Comparison of ENCODE assay signal across 8 cellular contexts in genomic region chr4:56387023-56388001, GRCh38. TPM values are rescaled to one million over a fixed set of nuclear protein-coding genes. Genes with fewer than 3 reads are reported as not detected.
DNase-seq lines count a peak whose midpoint lies in the region; ATAC-seq, FAIRE-seq and TF ChIP-seq lines count a peak whose summit lies in the region.

Gene AASDH (minus strand): TSS chr4:56387491. CDS start chr4:56384299, 3,192 bp downstream.

- peak within 1 kb of the TSS; percentile 70 for H2AFZ ChIP-seq in OCI-LY7 (ENCODE audit: low read length)

- TSS peak; percentile 82 for BruUV-seq in OCI-LY7 (replicated peaks; lab: Mats Ljungman, UMichigan)

- no peaks in the 10 kb centered on the region for H3K9me2 ChIP-seq in OCI-LY7 (ENCODE audit: insufficient read depth, low read length)

- H3K9me3 ChIP-seq in OCI-LY7 (ENCODE audit: low read length), result no peaks in the 10 kb centered on the region
- no peaks in the 10 kb centered on the region for H3K9me3 ChIP-seq in mononuclear cell (ENCODE audit: low read depth, low read length)

- H3K79me2 ChIP-seq in OCI-LY7 (ENCODE audit: insufficient read depth, low read depth, low read length), result peaks cover 27% of the 10 kb centered on the region

- peak; percentile 92 for ATAC-seq in GM21526 (IDR thresholded peaks at IDR 0.05; ENCODE audit: low FRiP score, unreplicated experiment)

- POLR2A ChIA-PET in OCI-LY7 (lab: Charles Lee), result interaction anchor here (0.6 to 2.6 kb wide), 37 partner anchors 9 to 792 kb away, joined by 3 to 31 read pairs (median 4); partner anchors contain the start of genes CEP135, PAICS, POLR2B and PPAT

- CTCF ChIA-PET in OCI-LY7 (lab: Charles Lee; ENCODE audit: unreplicated experiment), result interaction anchor here (1.1 kb wide), 1 partner anchor 48 kb away, joined by 6 read pairs; the partner anchor contains the start of gene PPAT

- intact Hi-C loops in OCI-LY7 (cut with micrococcal nuclease; ENCODE audit: unreplicated experiment), result loop anchor here (1.0 to 10.0 kb wide), 6 partner anchors 48 to 587 kb away; partner anchors contain the start of genes CEP135, NOA1, POLR2B and PPAT

- peak; percentile 75 for DNase-seq in D721Med (ENCODE audit: insufficient read length, low spot score)
- peak; percentile 44 for DNase-seq in HuH-7.5 (ENCODE audit: low spot score)
- DNase-seq in OCI-LY7 (ENCODE audit: low spot score), result peak; percentile 95
- DNase-seq in activated T-cell treated with anti-CD3 and anti-CD28 coated beads for 24 hours (ENCODE audit: low read depth), result peak; percentile 95
- DNase-seq in epithelial cell of esophagus (ENCODE audit: low read depth), result peak; percentile 95
- peak; percentile 88 to 97 for DNase-seq in stimulated activated CD8-positive, alpha-beta memory T cell treated with anti-CD3 and anti-CD28 coated beads, Interleukin-4, amount 100 ng/mL, for 1 hour (ENCODE audit: low read depth in 2 of 2, low spot score in 1 of 2)

- H3K27ac ChIP-seq in OCI-LY7 (ENCODE audit: low read depth, low read length, poor library complexity, severe bottlenecking), result peak within 1 kb of the TSS; percentile 85

- H3K4me2 ChIP-seq in OCI-LY7 (ENCODE audit: low read length), result peak within 1 kb of the TSS; percentile 86

- peak within 1 kb of the TSS; percentile 77 for H3K4me3 ChIP-seq in OCI-LY7 (ENCODE audit: low read depth, low read length, poor library complexity, severe bottlenecking)
- peak within 1 kb of the TSS; percentile 91 for H3K4me3 ChIP-seq in epithelial cell of esophagus (ENCODE audit: low read length)
- peak within 1 kb of the TSS; percentile 83 for H3K4me3 ChIP-seq in mononuclear cell (ENCODE audit: low read length)

- no peaks in the 10 kb centered on the region for H4K20me1 ChIP-seq in OCI-LY7 (ENCODE audit: insufficient read depth, low read length)

- H3K4me1 ChIP-seq in OCI-LY7 (ENCODE audit: insufficient read depth, low read length, poor library complexity, severe bottlenecking) (peaks cover 22% of the 10 kb centered on the region), mononuclear cell (ENCODE audit: insufficient read depth, low read length) (peaks cover 22% of the 10 kb centered on the region)

- FAIRE-seq in D721Med (lab: Jason Lieb, UNC), result peak; percentile 66

- no peak for TF ChIP-seq CTCF in D721Med (IDR thresholded peaks at IDR 0.05; ENCODE audit: insufficient read depth, missing control alignments)
- no peak for TF ChIP-seq CTCF in OCI-LY7 (conservative IDR thresholded peaks at IDR 0.05; ENCODE audit: low read length)
- no peak for TF ChIP-seq CTCF in epithelial cell of esophagus (IDR thresholded peaks at IDR 0.05; ENCODE audit: insufficient read depth, low read depth, low read length, missing control alignments)

- H3K27me3 ChIP-seq in mononuclear cell (ENCODE audit: insufficient read depth, low read length), result no peaks in the 10 kb centered on the region

- H3K36me3 ChIP-seq in OCI-LY7 (ENCODE audit: insufficient read depth, low read length), result peaks cover 11% of the 10 kb centered on the region

RNA-seq across cellular contexts. Expression of gene AASDH, which starts in this region (rescaled TPM):
- 10.4 TPM in 2 replicates for total RNA-seq in OCI-LY7 (2014; rRNA removed; shearing (Covaris generic))
- 13.9 and 16.3 TPM in 2 replicates for total RNA-seq in OCI-LY7 (2022)
- 16.3 TPM for total RNA-seq in mononuclear cell

Comparison
In these comparisons a context has a peak if more than half of its experiments do, and no peak if none do; other contexts are left out.
1. Peak in every context shown above with its lines: DNase-seq, ATAC-seq, H3K4me3 ChIP-seq and H3K27ac ChIP-seq.
2. DNase-seq: peak in every context shown above with its lines; median percentile 95 in OCI-LY7; 95 in activated T-cell treated with anti-CD3 and anti-CD28 coated beads for 24 hours; 95 in epithelial cell of esophagus; 92 in stimulated activated CD8-positive, alpha-beta memory T cell treated with anti-CD3 and anti-CD28 coated beads, Interleukin-4, amount 100 ng/mL, for 1 hour; 75 in D721Med; 44 in HuH-7.5.